ENCODE assay signal across 28 cellular contexts in genomic region chr2:240869109-240869955, GRCh38. TPM values are rescaled to one million over a fixed set of nuclear protein-coding genes. Genes with fewer than 3 reads are reported as not detected.
A peak's percentile ranks its signal among the peaks of the same experiment; 100 is the strongest.
DNase-seq lines count a peak whose midpoint lies in the region; ATAC-seq, FAIRE-seq and TF ChIP-seq lines count a peak whose summit lies in the region.
"Had no signal": no experiment of that assay in that cellular context is flagged by ENCODE, and none has a peak within 500 bp of the region (broad histone marks: within the 10 kb centered on the region; RNA-seq: fewer than 3 reads in every experiment).

No MANE protein-coding gene starts in this region.

- TF ChIP-seq POLR2A in HepG2 (IDR thresholded peaks at IDR 0.05; ENCODE audit: insufficient read depth in 1 of 2, low read depth in 2 of 2, low read length in 2 of 2): no peak

- H3K27ac ChIP-seq in C4-2B: peak overlapping the region; percentile 32; the same call in 1 of the 2 replicates
- H3K27ac ChIP-seq in HepG2 (ENCODE audit: extremely low read length, insufficient read depth, low read length): peak overlapping the region; percentile 89
- H3K27ac ChIP-seq in osteoblast (ENCODE audit: low read depth, low read length): no peak overlapping the region
- H3K27ac ChIP-seq: A549; BLaER1 treated with 17β-estradiol and CSF1 and Interleukin-3, amounts not matched to agents 10 nM and 100 nM had no signal

- WGBS in HepG2 (ENCODE audit: low lambda C conversion rate): 93% methylated on average over 15 of the region's 25 CpGs

- no peaks in the 10 kb centered on the region for H4K20me1 ChIP-seq in HepG2 (ENCODE audit: insufficient read depth, low read length)
- no peaks in the 10 kb centered on the region for H4K20me1 ChIP-seq in osteoblast (ENCODE audit: insufficient read depth, low read length)

- H3K4me3 ChIP-seq in HepG2 (replicated peaks in 1 of 3; ENCODE audit: insufficient read depth in 1 of 3, low read depth in 2 of 3, low read length in 3 of 3) (peak overlapping the region in 2 of 3 experiments; percentile 3 to 52; a peak in 1 of 6 replicates), osteoblast (ENCODE audit: insufficient read depth, low read length) (no peak overlapping the region)
- H3K4me3 ChIP-seq: A549; BLaER1 treated with 17β-estradiol and CSF1 and Interleukin-3, amounts not matched to agents 10 nM and 100 nM; SJCRH30 had no signal

- H3K4me1 ChIP-seq in HepG2 (ENCODE audit: insufficient read depth, low read length): peaks cover 98% of the 10 kb centered on the region
- H3K4me1 ChIP-seq in osteoblast (ENCODE audit: insufficient read depth, low read length): no peaks in the 10 kb centered on the region
- H3K4me1 ChIP-seq: A549 had no signal

- DNase-seq in GM13976 (ENCODE audit: low spot score) (peak; percentile 38), HepG2 (ENCODE audit: low spot score) (no peak), osteoblast (ENCODE audit: insufficient read length, low spot score, missing footprints) (peak; percentile 64), NCI-H187 (lab: John Stamatoyannopoulos, UW) (no peak), COR-L47 (lab: John Stamatoyannopoulos, UW) (no peak)
- DNase-seq: AML-193, DMS 273 treated with DMSO at 0.1 percent for 48 hours, DMS79 treated with DMSO at 0.1 percent for 48 hours, GF-D8, Karpas-422, NCI-H1092 treated with DMSO at 0.1 percent for 48 hours, NCI-H1436 treated with DMSO at 0.1 percent for 48 hours, NCI-H1930, NCI-H2107, NCI-H524 treated with DMSO at 0.1 percent for 48 hours, NCI-H774, SJCRH30 had no signal

- CTCF ChIA-PET in HepG2 (lab: Yijun Ruan, JAX; ENCODE audit: low intra/inter-chr PET ratio, low total read pairs): no interaction called here

- H3K9me3 ChIP-seq in HepG2 (ENCODE audit: low read length): no peaks in the 10 kb centered on the region
- no peaks in the 10 kb centered on the region for H3K9me3 ChIP-seq in osteoblast (ENCODE audit: low read depth, low read length)
- H3K9me3 ChIP-seq: A549; BLaER1 treated with 17β-estradiol and CSF1 and Interleukin-3, amounts not matched to agents 10 nM and 100 nM; Caco-2; SJCRH30 had no signal

- H3K36me3 ChIP-seq in HepG2 (replicated peaks in 1 of 2; ENCODE audit: control insufficient read depth in 1 of 2, insufficient read depth in 2 of 2, low read length in 2 of 2) (no peaks in the 10 kb centered on the region), osteoblast (ENCODE audit: insufficient read depth, low read length) (no peaks in the 10 kb centered on the region)
- H3K36me3 ChIP-seq: BLaER1 treated with 17β-estradiol and CSF1 and Interleukin-3, amounts not matched to agents 10 nM and 100 nM; SJCRH30 had no signal

- POLR2A ChIA-PET in HepG2 (lab: Yijun Ruan, JAX): interaction anchor here (1.3 to 3.4 kb wide), 5 partner anchors 7 to 45 kb away, joined by 4 to 49 read pairs (median 5); no protein-coding TSS in a partner anchor

- TF ChIP-seq EP300 in HepG2 (IDR thresholded peaks at IDR 0.05; ENCODE audit: low read depth in 2 of 2, low read length in 2 of 2) (no peak), HepG2 (CRISPR knock-in tag; IDR thresholded peaks at IDR 0.05; ENCODE audit: borderline replicate concordance) (no peak)

- intact Hi-C loops in HepG2 (cut with micrococcal nuclease; ENCODE audit: unreplicated experiment): no loop called here

- H3K4me2 ChIP-seq in HepG2 (ENCODE audit: low read depth, low read length) (peak overlapping the region; percentile 72), osteoblast (ENCODE audit: insufficient read depth, low read length) (no peak overlapping the region)
- H3K4me2 ChIP-seq: A549; BLaER1 treated with 17β-estradiol and CSF1 and Interleukin-3, amounts not matched to agents 10 nM and 100 nM had no signal

- H2AFZ ChIP-seq in HepG2 (ENCODE audit: low read length) (no peak overlapping the region), osteoblast (ENCODE audit: low read length) (no peak overlapping the region)

- TF ChIP-seq CTCF in C4-2B (conservative IDR thresholded peaks at IDR 0.05): no peak
- TF ChIP-seq CTCF in GM13976 (IDR thresholded peaks at IDR 0.05; ENCODE audit: borderline replicate concordance, control extremely low read depth, extremely low read depth, insufficient read depth, missing control alignments): no peak
- no peak for TF ChIP-seq CTCF in HepG2 (CRISPR knock-in tag; IDR thresholded peaks at IDR 0.05)
- no peak for TF ChIP-seq CTCF in osteoblast (IDR thresholded peaks at IDR 0.05; ENCODE audit: extremely low read depth, low read depth, low read length)

- TSS peak; percentile 46 for BruUV-seq in HepG2 (replicated peaks; lab: Mats Ljungman, UMichigan)

- no peaks in the 10 kb centered on the region for H3K79me2 ChIP-seq in HepG2 (ENCODE audit: insufficient read depth, low read length)
- H3K79me2 ChIP-seq in osteoblast (ENCODE audit: insufficient read depth, low read length): no peaks in the 10 kb centered on the region

- no peaks in the 10 kb centered on the region for H3K27me3 ChIP-seq in HepG2 (ENCODE audit: control insufficient read depth in 1 of 2, insufficient read depth in 2 of 2, low read length in 2 of 2)
- H3K27me3 ChIP-seq in osteoblast (ENCODE audit: insufficient read depth, low read length): peaks cover 9% of the 10 kb centered on the region
- H3K27me3 ChIP-seq: BLaER1 treated with 17β-estradiol and CSF1 and Interleukin-3, amounts not matched to agents 10 nM and 100 nM; SJCRH30 had no signal

- no peak for TF ChIP-seq RAD21 in HepG2 (CRISPR knock-in tag; IDR thresholded peaks at IDR 0.05)

- in situ Hi-C loops in GM13976 (cut with MboI; ENCODE audit: low sequenced_read_pairs, unreplicated experiment) (no loop called here), HepG2 (cut with HindIII; ENCODE audit: extremely low pct_ligation_motif_present, low pct_unique_long_range_greater_than_20kb) (loop anchor here (25.0 kb wide), 1 partner anchor 768 kb away; the partner anchor contains the start of genes ATG4B and THAP4)

- ATAC-seq in HepG2 (no peak), HG03095 (IDR thresholded peaks at IDR 0.05; ENCODE audit: unreplicated experiment) (no peak)
- ATAC-seq: A549, HCT116 had no signal

- H3K9ac ChIP-seq in HepG2 (ENCODE audit: insufficient read depth, low read depth, low read length): peak overlapping the region; percentile 58
- H3K9ac ChIP-seq: BLaER1 treated with 17β-estradiol and CSF1 and Interleukin-3, amounts not matched to agents 10 nM and 100 nM had no signal

- no peak for FAIRE-seq in HepG2 (lab: Jason Lieb, UNC)
- FAIRE-seq: A549, GM12891, GM19239, H1 had no signal

RNA-seq across cellular contexts. Expression of gene AGXT, which starts 0.7 kb away (rescaled TPM):
- total RNA-seq in HepG2 (2016; rRNA removed; fragmentation: Illumina TruSeq; extraction: Trizol): 30.5 and 41.9 TPM in 2 replicates
- total RNA-seq in HepG2 (2016; cell fraction: cytosol; rRNA removed; fragmentation: Illumina TruSeq; extraction: Trizol; ENCODE audit: low read depth): 13.0 and 14.7 TPM in 2 replicates
- 26.6 and 43.3 TPM in 2 replicates for total RNA-seq in HepG2 (2016; cell fraction: insoluble cytoplasmic fraction; rRNA removed; fragmentation: Illumina TruSeq; extraction: Trizol)
- total RNA-seq in HepG2 (2016; cell fraction: membrane; rRNA removed; fragmentation: Illumina TruSeq; extraction: Trizol): 16.6 and 19.6 TPM in 2 replicates
- 38.2 and 44.0 TPM in 2 replicates for total RNA-seq in HepG2 (2016; cell fraction: nucleus; rRNA removed; fragmentation: Illumina TruSeq; extraction: Trizol)
- polyA plus RNA-seq in HepG2 (2011; rRNA removed): 96.1 and 133 TPM in 2 replicates
- polyA plus RNA-seq in HepG2 (2011; cell fraction: cytosol; rRNA removed): 35.6 and 52.0 TPM in 2 replicates
- 938 and 1,041 TPM in 2 replicates for polyA plus RNA-seq in HepG2 (2011; cell fraction: nucleus; rRNA removed)
- polyA plus RNA-seq in HepG2 (2012): 57.7 and 74.1 TPM in 2 replicates
- polyA plus RNA-seq in HepG2 (2016; cell fraction: cytosol; fragmentation: Illumina TruSeq; extraction: Trizol; ENCODE audit: low read depth): 16.7 and 17.4 TPM in 2 replicates
- polyA plus RNA-seq in HepG2 (2016; cell fraction: insoluble cytoplasmic fraction; fragmentation: Illumina TruSeq; extraction: Trizol; ENCODE audit: low read depth): 26.4 and 36.5 TPM in 2 replicates
- polyA plus RNA-seq in HepG2 (2016; cell fraction: membrane; fragmentation: Illumina TruSeq; extraction: Trizol; ENCODE audit: low read depth): 15.2 and 17.5 TPM in 2 replicates
- polyA plus RNA-seq in HepG2 (2016; cell fraction: nucleus; fragmentation: Illumina TruSeq; extraction: Trizol; ENCODE audit: insufficient read depth, low read depth): 101 and 109 TPM in 2 replicates
- polyA minus RNA-seq in HepG2 (2011; rRNA and poly(A)+ RNA removed; ENCODE audit: low replicate concordance): 67.0 TPM in 1 of 2 replicates, not detected in the other
- 22.8 and 31.0 TPM in 2 replicates for polyA minus RNA-seq in HepG2 (2011; cell fraction: cytosol; rRNA and poly(A)+ RNA removed)
- polyA minus RNA-seq in HepG2 (2011; cell fraction: nucleus; rRNA and poly(A)+ RNA removed): 64.6 and 66.1 TPM in 2 replicates
- not detected in 2 replicates for total RNA-seq in osteoblast
- total RNA-seq: CD4-positive, alpha-beta memory T cell; H1 had no signal
- polyA plus RNA-seq: A549; CD4-positive, alpha-beta memory T cell had no signal

RNA-seq across cellular contexts. Expression of gene MAB21L4, which starts 26.6 kb away (rescaled TPM):
- total RNA-seq in HepG2 (2016; rRNA removed; fragmentation: Illumina TruSeq; extraction: Trizol): 13.5 and 14.0 TPM in 2 replicates
- total RNA-seq in HepG2 (2016; cell fraction: cytosol; rRNA removed; fragmentation: Illumina TruSeq; extraction: Trizol; ENCODE audit: low read depth): 3.1 and 3.7 TPM in 2 replicates
- 11.5 and 15.3 TPM in 2 replicates for total RNA-seq in HepG2 (2016; cell fraction: insoluble cytoplasmic fraction; rRNA removed; fragmentation: Illumina TruSeq; extraction: Trizol)
- 10.1 and 12.0 TPM in 2 replicates for total RNA-seq in HepG2 (2016; cell fraction: membrane; rRNA removed; fragmentation: Illumina TruSeq; extraction: Trizol)
- 8.9 and 10.1 TPM in 2 replicates for total RNA-seq in HepG2 (2016; cell fraction: nucleus; rRNA removed; fragmentation: Illumina TruSeq; extraction: Trizol)
- 3.0 and 3.6 TPM in 2 replicates for polyA plus RNA-seq in HepG2 (2011; rRNA removed)
- 2.4 and 4.2 TPM in 2 replicates for polyA plus RNA-seq in HepG2 (2011; cell fraction: cytosol; rRNA removed)
- polyA plus RNA-seq in HepG2 (2011; cell fraction: nucleus; rRNA removed): 8.9 and 9.1 TPM in 2 replicates
- polyA plus RNA-seq in HepG2 (2012): 2.1 and 4.1 TPM in 2 replicates
- polyA plus RNA-seq in HepG2 (2016; cell fraction: cytosol; fragmentation: Illumina TruSeq; extraction: Trizol; ENCODE audit: low read depth): 3.4 TPM in 2 replicates
- 11.8 and 13.7 TPM in 2 replicates for polyA plus RNA-seq in HepG2 (2016; cell fraction: insoluble cytoplasmic fraction; fragmentation: Illumina TruSeq; extraction: Trizol; ENCODE audit: low read depth)
- polyA plus RNA-seq in HepG2 (2016; cell fraction: membrane; fragmentation: Illumina TruSeq; extraction: Trizol; ENCODE audit: low read depth): 8.3 and 8.8 TPM in 2 replicates
- 15.9 and 16.1 TPM in 2 replicates for polyA plus RNA-seq in HepG2 (2016; cell fraction: nucleus; fragmentation: Illumina TruSeq; extraction: Trizol; ENCODE audit: insufficient read depth, low read depth)
- 5.4 TPM in 1 of 2 replicates, not detected in the other for polyA minus RNA-seq in HepG2 (2011; rRNA and poly(A)+ RNA removed; ENCODE audit: low replicate concordance)
- 1.8 and 2.0 TPM in 2 replicates for polyA minus RNA-seq in HepG2 (2011; cell fraction: cytosol; rRNA and poly(A)+ RNA removed)
- polyA minus RNA-seq in HepG2 (2011; cell fraction: nucleus; rRNA and poly(A)+ RNA removed): 1.3 and 2.5 TPM in 2 replicates
- total RNA-seq in osteoblast: not detected in 2 replicates
- total RNA-seq: CD4-positive, alpha-beta memory T cell; H1 had no signal
- polyA plus RNA-seq: A549; CD4-positive, alpha-beta memory T cell had no signal

RNA-seq across cellular contexts. Expression of gene CROCC2, which starts 36.8 kb away (rescaled TPM):
- total RNA-seq in HepG2 (2016; rRNA removed; fragmentation: Illumina TruSeq; extraction: Trizol): not detected in 2 replicates
- not detected in 2 replicates for total RNA-seq in HepG2 (2016; cell fraction: cytosol; rRNA removed; fragmentation: Illumina TruSeq; extraction: Trizol; ENCODE audit: low read depth)
- total RNA-seq in HepG2 (2016; cell fraction: insoluble cytoplasmic fraction; rRNA removed; fragmentation: Illumina TruSeq; extraction: Trizol): 0.02 TPM in 1 of 2 replicates, not detected in the other
- total RNA-seq in HepG2 (2016; cell fraction: membrane; rRNA removed; fragmentation: Illumina TruSeq; extraction: Trizol): not detected in 2 replicates
- total RNA-seq in HepG2 (2016; cell fraction: nucleus; rRNA removed; fragmentation: Illumina TruSeq; extraction: Trizol): not detected in 2 replicates
- not detected in 2 replicates for polyA plus RNA-seq in HepG2 (2011; rRNA removed)
- polyA plus RNA-seq in HepG2 (2011; cell fraction: cytosol; rRNA removed): not detected in 2 replicates
- polyA plus RNA-seq in HepG2 (2011; cell fraction: nucleus; rRNA removed): 0.03 TPM in 1 of 2 replicates, not detected in the other
- 0.13 and 0.15 TPM in 2 replicates for polyA plus RNA-seq in HepG2 (2012)
- not detected in 2 replicates for polyA plus RNA-seq in HepG2 (2016; cell fraction: cytosol; fragmentation: Illumina TruSeq; extraction: Trizol; ENCODE audit: low read depth)
- not detected in 2 replicates for polyA plus RNA-seq in HepG2 (2016; cell fraction: insoluble cytoplasmic fraction; fragmentation: Illumina TruSeq; extraction: Trizol; ENCODE audit: low read depth)
- not detected in 2 replicates for polyA plus RNA-seq in HepG2 (2016; cell fraction: membrane; fragmentation: Illumina TruSeq; extraction: Trizol; ENCODE audit: low read depth)
- not detected in 2 replicates for polyA plus RNA-seq in HepG2 (2016; cell fraction: nucleus; fragmentation: Illumina TruSeq; extraction: Trizol; ENCODE audit: insufficient read depth, low read depth)
- not detected in 2 replicates for polyA minus RNA-seq in HepG2 (2011; rRNA and poly(A)+ RNA removed; ENCODE audit: low replicate concordance)
- not detected in 2 replicates for polyA minus RNA-seq in HepG2 (2011; cell fraction: cytosol; rRNA and poly(A)+ RNA removed)
- not detected in 2 replicates for polyA minus RNA-seq in HepG2 (2011; cell fraction: nucleus; rRNA and poly(A)+ RNA removed)
- under 0.01 TPM in 2 replicates for total RNA-seq in osteoblast
- total RNA-seq: Caco-2; CD4-positive, alpha-beta memory T cell; H1; HT-29 had no signal
- polyA plus RNA-seq: A549; CD4-positive, alpha-beta memory T cell; H1 had no signal

RNA-seq across cellular contexts. Expression of gene KIF1A, which starts 49.3 kb away (rescaled TPM):
- total RNA-seq in HepG2 (2016; rRNA removed; fragmentation: Illumina TruSeq; extraction: Trizol) (0.24 TPM in 1 of 2 replicates, not detected in the other), osteoblast (under 0.01 TPM in 1 of 2 replicates, not detected in the other)
- total RNA-seq in HepG2 (2016; cell fraction: cytosol; rRNA removed; fragmentation: Illumina TruSeq; extraction: Trizol; ENCODE audit: low read depth): not detected in 2 replicates
- 0.13 and 0.32 TPM in 2 replicates for total RNA-seq in HepG2 (2016; cell fraction: insoluble cytoplasmic fraction; rRNA removed; fragmentation: Illumina TruSeq; extraction: Trizol)
- total RNA-seq in HepG2 (2016; cell fraction: membrane; rRNA removed; fragmentation: Illumina TruSeq; extraction: Trizol): not detected in 2 replicates
- total RNA-seq in HepG2 (2016; cell fraction: nucleus; rRNA removed; fragmentation: Illumina TruSeq; extraction: Trizol): not detected in 2 replicates
- polyA plus RNA-seq in HepG2 (2011; rRNA removed): 0.01 and 0.03 TPM in 2 replicates
- polyA plus RNA-seq in HepG2 (2011; cell fraction: cytosol; rRNA removed): 0.01 TPM in 1 of 2 replicates, not detected in the other
- polyA plus RNA-seq in HepG2 (2011; cell fraction: nucleus; rRNA removed): 0.19 and 0.21 TPM in 2 replicates
- 0.19 TPM in 1 of 2 replicates, not detected in the other for polyA plus RNA-seq in HepG2 (2012)
- not detected in 2 replicates for polyA plus RNA-seq in HepG2 (2016; cell fraction: cytosol; fragmentation: Illumina TruSeq; extraction: Trizol; ENCODE audit: low read depth)
- not detected in 2 replicates for polyA plus RNA-seq in HepG2 (2016; cell fraction: insoluble cytoplasmic fraction; fragmentation: Illumina TruSeq; extraction: Trizol; ENCODE audit: low read depth)
- polyA plus RNA-seq in HepG2 (2016; cell fraction: membrane; fragmentation: Illumina TruSeq; extraction: Trizol; ENCODE audit: low read depth): not detected in 2 replicates
- polyA plus RNA-seq in HepG2 (2016; cell fraction: nucleus; fragmentation: Illumina TruSeq; extraction: Trizol; ENCODE audit: insufficient read depth, low read depth): not detected in 2 replicates
- polyA minus RNA-seq in HepG2 (2011; rRNA and poly(A)+ RNA removed; ENCODE audit: low replicate concordance): 0.04 and 0.14 TPM in 2 replicates
- not detected in 2 replicates for polyA minus RNA-seq in HepG2 (2011; cell fraction: cytosol; rRNA and poly(A)+ RNA removed)
- 0.37 TPM in 1 of 2 replicates, not detected in the other for polyA minus RNA-seq in HepG2 (2011; cell fraction: nucleus; rRNA and poly(A)+ RNA removed)
- total RNA-seq: CD4-positive, alpha-beta memory T cell; HT-29 had no signal
- polyA plus RNA-seq: CD4-positive, alpha-beta memory T cell had no signal

Comparison
In these comparisons a context has a peak if more than half of its experiments do, and no peak if none do; other contexts are left out.
1. DNase-seq: peak in GM13976 (single experiment) and osteoblast (single experiment); none in HepG2 (single experiment), NCI-H187 (0 of 2) and COR-L47 (single experiment).
2. RNA of gene AGXT, which starts 0.7 kb away (total RNA-seq): 13.0 to 44.0 TPM in HepG2; not detected in osteoblast; every median in the first group is over 10 times any median in the second.